ENCODE assay signal across 18 cellular contexts in the genomic region with DNA sequence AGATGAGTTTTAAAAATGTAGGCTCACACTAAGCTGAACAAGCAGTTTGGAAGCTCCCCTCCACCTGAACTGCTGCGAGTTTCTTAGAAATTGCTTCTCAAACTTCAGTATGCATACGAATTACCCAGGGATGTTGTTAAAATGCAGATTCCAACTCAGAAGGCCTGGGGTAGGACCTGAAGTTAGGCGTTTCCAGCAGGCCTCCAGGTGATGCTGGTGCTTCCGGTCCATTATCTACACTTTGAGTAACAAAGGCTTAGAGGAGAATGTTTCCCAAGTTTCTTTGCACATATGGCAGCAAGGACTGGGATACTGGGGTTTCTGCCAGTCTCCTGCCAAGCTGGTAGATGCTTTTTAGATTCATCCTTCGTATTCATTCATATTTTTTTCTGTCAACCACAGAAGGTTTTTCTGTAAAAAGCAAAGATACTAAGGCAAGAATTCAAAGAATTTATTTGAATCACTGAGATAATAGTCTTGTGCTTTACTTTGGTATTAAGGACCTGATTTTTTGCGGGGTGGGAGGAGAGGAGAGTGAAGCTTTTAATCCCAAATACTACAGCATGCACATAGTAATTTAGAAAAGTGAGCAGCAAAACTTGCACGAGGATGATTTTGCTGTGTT.
DNase-seq lines count a peak whose midpoint lies in the region; ATAC-seq, FAIRE-seq and TF ChIP-seq lines count a peak whose summit lies in the region.
"Had no signal": no experiment of that assay in that cellular context is flagged by ENCODE, and none has a peak within 500 bp of the region (broad histone marks: within the 10 kb centered on the region; RNA-seq: fewer than 3 reads in every experiment).

No MANE protein-coding gene starts in this region.

- TF ChIP-seq CTCF in astrocyte (IDR thresholded peaks at IDR 0.05; ENCODE audit: insufficient read depth, low read depth, low read length) (no peak), RWPE1 (conservative IDR thresholded peaks at IDR 0.05; ENCODE audit: low read depth) (no peak)

- H3K9me3 ChIP-seq in astrocyte (ENCODE audit: insufficient read depth, low read depth, low read length): peaks cover 5% of the 10 kb centered on the region
- no peaks in the 10 kb centered on the region for H3K9me3 ChIP-seq in GM23248 (ENCODE audit: low read depth)

- H3K9ac ChIP-seq in astrocyte (ENCODE audit: low read length) (no peak overlapping the region), GM23248 (no peak overlapping the region)
- H3K9ac ChIP-seq: BLaER1 treated with 17β-estradiol and CSF1 and Interleukin-3, amounts not matched to agents 10 nM and 100 nM had no signal

- H3K4me2 ChIP-seq in astrocyte (ENCODE audit: low read length) (peak overlapping the region; percentile 10), GM23248 (ENCODE audit: unreplicated experiment) (no peak overlapping the region)
- H3K4me2 ChIP-seq: BLaER1 treated with 17β-estradiol and CSF1 and Interleukin-3, amounts not matched to agents 10 nM and 100 nM had no signal

- H3K36me3 Mint-ChIP-seq in astrocyte (ENCODE audit: low read depth, unreplicated experiment): no peaks in the 10 kb centered on the region
- H3K36me3 Mint-ChIP-seq: IgD-negative memory B cell had no signal

- H3K27ac ChIP-seq in astrocyte (ENCODE audit: low read depth, low read length) (no peak overlapping the region), RWPE1 (no peak overlapping the region), GM23248 (no peak overlapping the region)
- H3K27ac ChIP-seq: 22Rv1; BLaER1 treated with 17β-estradiol and CSF1 and Interleukin-3, amounts not matched to agents 10 nM and 100 nM had no signal

- DNase-seq in DMS 273 (lab: John Stamatoyannopoulos, UW; ENCODE audit: unreplicated experiment) (peak; percentile 8), DMS 273 treated with DMSO at 0.1 percent for 48 hours (lab: John Stamatoyannopoulos, UW) (no peak), astrocyte (ENCODE audit: low read depth) (peak; percentile 26), iris pigment epithelial cell (ENCODE audit: low read depth) (peak; percentile 27), RWPE1 (ENCODE audit: low spot score) (no peak), GM23248 (no peak)
- DNase-seq: DMS53, NCI-H1436 treated with DMSO at 0.1 percent for 48 hours, NCI-H2107, NCI-H226, NCI-H526, PC-3 had no signal

- WGBS in GM23248 (ENCODE audit: low coverage in 1 of 2, low lambda C conversion rate in 2 of 2, missing lambda C conversion rate in 2 of 2), 2 experiments: 53 to 58% methylated on average over 7 of the region's 7 CpGs

- H3K79me2 ChIP-seq in astrocyte (ENCODE audit: insufficient read depth, low read length): no peaks in the 10 kb centered on the region
- no peaks in the 10 kb centered on the region for H3K79me2 ChIP-seq in GM23248 (ENCODE audit: insufficient read depth)

- H3K9me3 Mint-ChIP-seq in astrocyte (ENCODE audit: unreplicated experiment): peaks cover 6% of the 10 kb centered on the region

- H4K20me1 ChIP-seq in astrocyte (ENCODE audit: insufficient read depth, low read length) (no peaks in the 10 kb centered on the region), GM23248 (ENCODE audit: insufficient read depth) (no peaks in the 10 kb centered on the region)
- H4K20me1 ChIP-seq: BLaER1 treated with 17β-estradiol and CSF1 and Interleukin-3, amounts not matched to agents 10 nM and 100 nM had no signal

- H3K4me3 Mint-ChIP-seq in astrocyte (ENCODE audit: unreplicated experiment): no peak overlapping the region
- H3K4me3 Mint-ChIP-seq: IgD-negative memory B cell had no signal

- in situ Hi-C loops in GM23248 (cut with MboI): no loop called here

- H2AFZ ChIP-seq in astrocyte (ENCODE audit: low read depth, low read length) (no peak overlapping the region), GM23248 (no peak overlapping the region)

- no peaks in the 10 kb centered on the region for H3K9me2 ChIP-seq in GM23248 (ENCODE audit: insufficient read depth)

- no peaks in the 10 kb centered on the region for H3K27me3 Mint-ChIP-seq in astrocyte (ENCODE audit: low read depth, unreplicated experiment)

- POLR2A ChIA-PET in RWPE1 (lab: Yijun Ruan, JAX; ENCODE audit: low non-redundant PET): no interaction called here

- H3K27ac Mint-ChIP-seq in astrocyte (ENCODE audit: unreplicated experiment): no peak overlapping the region
- H3K27ac Mint-ChIP-seq: IgD-negative memory B cell had no signal

- no peak for FAIRE-seq in astrocyte (lab: Jason Lieb, UNC)
- FAIRE-seq: G401.6 had no signal

- CTCF ChIA-PET in RWPE1 (lab: Yijun Ruan, JAX): no interaction called here

- H3K27me3 ChIP-seq in astrocyte (ENCODE audit: insufficient read depth, low read length) (no peaks in the 10 kb centered on the region), GM23248 (replicated peaks; ENCODE audit: insufficient read depth) (peaks cover 18% of the 10 kb centered on the region)
- H3K27me3 ChIP-seq: BLaER1 treated with 17β-estradiol and CSF1 and Interleukin-3, amounts not matched to agents 10 nM and 100 nM had no signal

- ATAC-seq in GM21447 (IDR thresholded peaks at IDR 0.05; ENCODE audit: unreplicated experiment) (no peak), GM21723 (IDR thresholded peaks at IDR 0.05; ENCODE audit: unreplicated experiment) (no peak)
- ATAC-seq: PC-3 had no signal

- H3F3A ChIP-seq in GM23248 (ENCODE audit: insufficient read depth): no peaks in the 10 kb centered on the region

- H3K4me1 ChIP-seq in astrocyte (ENCODE audit: insufficient read depth, low read length): peaks cover 13% of the 10 kb centered on the region
- no peaks in the 10 kb centered on the region for H3K4me1 ChIP-seq in GM23248 (ENCODE audit: insufficient read depth)

- H3K36me3 ChIP-seq in astrocyte (ENCODE audit: insufficient read depth, low read length) (no peaks in the 10 kb centered on the region), GM23248 (ENCODE audit: low read depth) (no peaks in the 10 kb centered on the region)
- H3K36me3 ChIP-seq: BLaER1 treated with 17β-estradiol and CSF1 and Interleukin-3, amounts not matched to agents 10 nM and 100 nM had no signal

- no peak overlapping the region for H3K4me3 ChIP-seq in astrocyte (ENCODE audit: insufficient read depth, low read depth, low read length)
- no peak overlapping the region for H3K4me3 ChIP-seq in GM23248
- H3K4me3 ChIP-seq: BLaER1 treated with 17β-estradiol and CSF1 and Interleukin-3, amounts not matched to agents 10 nM and 100 nM had no signal

- peaks cover 15% of the 10 kb centered on the region for H3K4me1 Mint-ChIP-seq in astrocyte (ENCODE audit: low read depth, unreplicated experiment)

Comparison
In these comparisons a context has a peak if more than half of its experiments do, and no peak if none do; other contexts are left out.
1. DNase-seq: peak in DMS 273 (single experiment), astrocyte (single experiment) and iris pigment epithelial cell (single experiment); none in DMS 273 treated with DMSO at 0.1 percent for 48 hours (single experiment), RWPE1 (single experiment) and GM23248 (single experiment).